In genomic region chr3:9248232-9249191, GRCh38 we compare ENCODE assay signal across 8 cellular contexts. TPM values are rescaled to one million over a fixed set of nuclear protein-coding genes. Genes with fewer than 3 reads are reported as not detected.
DNase-seq lines count a peak whose midpoint lies in the region; ATAC-seq and TF ChIP-seq lines count a peak whose summit lies in the region.

No MANE protein-coding gene starts in this region.

- peaks cover 2 to 40% (median 20%) of the 10 kb centered on the region in 9 donors for H3K4me1 ChIP-seq in heart right ventricle

- no peak overlapping the region for H3K9ac ChIP-seq in SK-N-MC (ENCODE audit: insufficient read length)

- peaks cover 0 to 3% (median 0%) of the 10 kb centered on the region in 7 donors for H3K27me3 ChIP-seq in heart right ventricle

- H3K9me3 ChIP-seq in heart right ventricle (no peaks in the 10 kb centered on the region), SK-N-MC (ENCODE audit: low read depth, low read length) (no peaks in the 10 kb centered on the region)

- ATAC-seq in heart right ventricle (peak in 3 of 8 donors; percentile 1 to 32 (median 3)), Right ventricle myocardium superior (ENCODE audit: poor library complexity) (no peak), GM18870 (IDR thresholded peaks at IDR 0.05; ENCODE audit: unreplicated experiment) (no peak)

- peak overlapping the region in 6 of 10 donors; percentile 31 to 84 (median 74) for H3K27ac ChIP-seq in heart right ventricle
- no peak overlapping the region for H3K27ac ChIP-seq in SK-N-MC

- intact Hi-C loops in heart right ventricle (cut with DNase I), result loop anchor here in 3 of 10 donors (5.0 to 10.0 kb wide), 3 partner anchors 66 to 114 kb away; no protein-coding TSS in a partner anchor
- intact Hi-C loops in Right ventricle myocardium superior (cut with DNase I), result no loop called here

- H3K36me3 ChIP-seq in heart right ventricle (no peaks in the 10 kb centered on the region), SK-N-MC (ENCODE audit: insufficient read depth, low read length) (no peaks in the 10 kb centered on the region)

- 41 to 48% methylated on average over 19 of the region's 19 CpGs for WGBS in heart right ventricle, 2 donors

- TF ChIP-seq CTCF in heart right ventricle (IDR thresholded peaks at IDR 0.05) (no peak), fibroblast of villous mesenchyme (IDR thresholded peaks at IDR 0.05; ENCODE audit: insufficient read depth, low read depth, low read length) (no peak)

- H3K4me3 ChIP-seq in heart right ventricle, result peak overlapping the region; percentile 31 to 62 (median 58)
- H3K4me3 ChIP-seq in SK-N-MC, result peak overlapping the region; percentile 77
- peak overlapping the region; percentile 57 for H3K4me3 ChIP-seq in fibroblast of villous mesenchyme (ENCODE audit: low read depth, low read length)

- DNase-seq in heart right ventricle, result no peak
- DNase-seq in Right ventricle myocardium superior, result no peak
- no peak for DNase-seq in SK-N-MC (ENCODE audit: low read depth, low spot score)
- DNase-seq in fibroblast of villous mesenchyme (ENCODE audit: low read depth), result no peak
- peak; percentile 19 for DNase-seq in putamen (ENCODE audit: low spot score)
- no peak for DNase-seq in GF-D8 (lab: John Stamatoyannopoulos, UW)
- no peak for DNase-seq in activated CD8-positive, alpha-beta memory T cell treated with anti-CD3 and anti-CD28 coated beads for 24 hours

RNA-seq across cellular contexts. Expression of gene SRGAP3, which starts 0.9 kb away (rescaled TPM):
- 10 to 100 TPM in 7 of 10 donors, 1 to 10 TPM in 3; 2.4 to 16.1 (median 12.1) TPM for total RNA-seq in heart right ventricle
- 1 to 10 TPM in 1 of 2 donors, under 1 TPM in 1; 0.67 to 4.8 TPM for polyA plus RNA-seq in heart right ventricle
- 5.1 TPM for total RNA-seq in Right ventricle myocardium superior
- 2.9 and 3.5 TPM in 2 replicates for total RNA-seq in fibroblast of villous mesenchyme
